In the genomic region with DNA sequence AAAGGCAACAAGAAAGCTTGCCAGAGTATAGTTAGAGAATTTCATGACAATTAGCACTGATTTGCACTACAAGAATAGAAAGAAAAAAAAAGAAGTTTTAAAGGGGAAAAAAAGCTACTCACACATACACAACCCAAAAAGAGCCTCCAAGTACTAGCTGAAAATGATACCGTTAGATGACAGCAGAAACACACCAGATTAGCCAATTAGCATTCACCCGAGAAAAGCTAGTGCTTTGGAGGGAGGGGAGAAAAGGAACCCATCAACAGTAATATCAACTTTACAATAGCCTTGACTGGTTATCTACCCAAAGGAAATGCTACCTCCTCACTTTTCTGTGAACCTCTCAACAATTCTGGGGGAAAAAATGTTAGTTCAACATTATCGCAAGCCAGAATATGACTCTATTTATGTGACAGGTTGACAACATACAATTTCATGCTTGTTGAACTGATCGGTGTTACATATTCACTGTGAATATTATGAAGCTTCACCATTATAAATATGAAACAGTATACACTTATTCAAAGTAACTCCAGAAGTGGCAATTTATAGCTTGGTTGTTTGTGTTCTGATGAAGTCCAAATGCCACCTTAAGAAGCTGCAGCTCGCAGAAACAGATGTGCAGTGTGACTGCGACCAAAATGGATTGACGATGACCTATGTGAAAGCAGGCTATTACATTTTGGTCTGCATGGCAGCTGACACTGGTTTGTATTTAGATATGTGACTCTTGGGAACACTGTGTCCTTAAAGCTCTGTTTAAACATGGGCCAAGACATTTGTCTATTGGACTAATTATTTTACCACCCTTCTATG, we compare ENCODE assay signal across 19 cellular contexts. TPM values are rescaled to one million over a fixed set of nuclear protein-coding genes. Genes with fewer than 3 reads are reported as not detected.
A peak's percentile ranks its signal among the peaks of the same experiment; 100 is the strongest.
DNase-seq lines count a peak whose midpoint lies in the region; ATAC-seq and TF ChIP-seq lines count a peak whose summit lies in the region.
"Had no signal": no experiment of that assay in that cellular context is flagged by ENCODE, and none has a peak within 500 bp of the region (broad histone marks: within the 10 kb centered on the region; RNA-seq: fewer than 3 reads in every experiment).

No MANE protein-coding gene starts in this region.

- no peak for TF ChIP-seq EP300 in transverse colon (IDR thresholded peaks at IDR 0.05; ENCODE audit: low read depth)

- 33 to 42% (median 39%) methylated on average over 7 of the region's 7 CpGs for WGBS in heart left ventricle, 4 donors
- 50% methylated on average over 7 of the region's 7 CpGs for WGBS in right cardiac atrium
- 59 to 67% methylated on average over 5 to 7 of the region's 7 CpGs for WGBS in transverse colon (ENCODE audit: low coverage in 1 of 2), 2 donors

- DNase-seq in heart left ventricle (peak in 2 of 5 donors; percentile 25 to 37), right cardiac atrium (no peak), mucosa of descending colon (no peak), transverse colon (no peak), amygdala (lab: John Stamatoyannopoulos, UW) (no peak), KG1 (lab: John Stamatoyannopoulos, UW) (no peak), caudate nucleus (lab: John Stamatoyannopoulos, UW) (no peak)
- no peak for DNase-seq in activated CD4-positive, alpha-beta T cell treated with anti-CD3 and anti-CD28 coated beads, Interleukin-2, amount 10 ng/mL, durations not matched to agents 24 days and 14 days
- DNase-seq: CD4-positive, CD25-positive, alpha-beta regulatory T cell; DMS79; NCI-H1092; NCI-H1436; NCI-H187 treated with DMSO at 0.1 percent for 48 hours; NCI-H2107; NCI-H446 treated with DMSO at 0.1 percent for 48 hours; NCI-H526 treated with DMSO at 0.1 percent for 48 hours; OCI-M1; SHP77 treated with DMSO at 0.1 percent for 48 hours had no signal

- H3K4me1 ChIP-seq in heart left ventricle (peaks cover 0 to 84% (median 13%) of the 10 kb centered on the region in 12 donors), right cardiac atrium (ENCODE audit: control insufficient read depth, insufficient read depth, low read length) (peaks cover under 1% of the 10 kb centered on the region), mucosa of descending colon (ENCODE audit: low read depth) (peaks cover 25% of the 10 kb centered on the region), transverse colon (peaks cover 20 to 47% (median 38%) of the 10 kb centered on the region in 4 donors)

- H3K27me3 ChIP-seq in heart left ventricle = no peaks in the 10 kb centered on the region
- no peaks in the 10 kb centered on the region for H3K27me3 ChIP-seq in right cardiac atrium (ENCODE audit: control insufficient read depth, insufficient read depth)
- H3K27me3 ChIP-seq in transverse colon = no peaks in the 10 kb centered on the region

- no peaks in the 10 kb centered on the region for H3K4me1 Mint-ChIP-seq in activated CD4-positive, alpha-beta T cell treated with anti-CD3 and anti-CD28 coated beads, Interleukin-2, amount 10 ng/mL, durations not matched to agents 24 days and 14 days
- H3K4me1 Mint-ChIP-seq: CD4-positive, CD25-positive, alpha-beta regulatory T cell had no signal

- H3K27me3 Mint-ChIP-seq in activated CD4-positive, alpha-beta T cell treated with anti-CD3 and anti-CD28 coated beads, Interleukin-2, amount 10 ng/mL, durations not matched to agents 24 days and 14 days = no peaks in the 10 kb centered on the region
- H3K27me3 Mint-ChIP-seq: CD4-positive, CD25-positive, alpha-beta regulatory T cell had no signal

- H3K36me3 ChIP-seq in heart left ventricle (no peaks in the 10 kb centered on the region), mucosa of descending colon (ENCODE audit: low read depth) (no peaks in the 10 kb centered on the region), transverse colon (no peaks in the 10 kb centered on the region)

- in situ Hi-C loops in transverse colon (cut with MboI; ENCODE audit: low pct_ligation_motif_present in 1 of 4, low pct_unique_long_range_greater_than_20kb in 1 of 4, low sequenced_read_pairs in 3 of 4) = no loop called here

- TF ChIP-seq POLR2A in heart left ventricle (IDR thresholded peaks at IDR 0.05) (peak in 1 of 2 donors; percentile 18), transverse colon (IDR thresholded peaks at IDR 0.05) (no peak)

- peak overlapping the region in 3 of 12 donors; percentile 2 to 13 (median 4) for H3K4me3 ChIP-seq in heart left ventricle
- no peak overlapping the region for H3K4me3 ChIP-seq in right cardiac atrium (ENCODE audit: low read length)
- no peak overlapping the region for H3K4me3 ChIP-seq in mucosa of descending colon
- no peak overlapping the region for H3K4me3 ChIP-seq in transverse colon
- H3K4me3 ChIP-seq: K562 had no signal

- intact Hi-C loops in heart left ventricle (cut with DNase I) = loop anchor here in 2 of 10 donors (5.0 to 10.0 kb wide), 2 partner anchors 373 to 541 kb away; no protein-coding TSS in a partner anchor
- intact Hi-C loops in right cardiac atrium (cut with DNase I) = no loop called here
- intact Hi-C loops in mucosa of descending colon (cut with DNase I, micrococcal nuclease) = no loop called here
- intact Hi-C loops in transverse colon (cut with DNase I; ENCODE audit: low total_unique reads) = no loop called here
- intact Hi-C loops in activated CD4-positive, alpha-beta T cell treated with anti-CD3 and anti-CD28 coated beads, Interleukin-2, amount 10 ng/mL, durations not matched to agents 24 days and 14 days (cut with micrococcal nuclease) = no loop called here

- no peaks in the 10 kb centered on the region for H3K9me3 ChIP-seq in heart left ventricle
- H3K9me3 ChIP-seq in right cardiac atrium (ENCODE audit: control insufficient read depth, low read length) = no peaks in the 10 kb centered on the region
- no peaks in the 10 kb centered on the region for H3K9me3 ChIP-seq in mucosa of descending colon
- no peaks in the 10 kb centered on the region for H3K9me3 ChIP-seq in transverse colon

- peak; percentile 66 to 83 (median 76) for ATAC-seq in heart left ventricle
- peak; percentile 47 to 48 for ATAC-seq in right cardiac atrium
- ATAC-seq in mucosa of descending colon = peak; percentile 33
- ATAC-seq: K562 had no signal

- TF ChIP-seq CTCF in heart left ventricle (IDR thresholded peaks at IDR 0.05) (no peak), mucosa of descending colon (IDR thresholded peaks at IDR 0.05) (no peak), transverse colon (IDR thresholded peaks at IDR 0.05) (no peak)

- no peak overlapping the region for H3K27ac Mint-ChIP-seq in activated CD4-positive, alpha-beta T cell treated with anti-CD3 and anti-CD28 coated beads, Interleukin-2, amount 10 ng/mL, durations not matched to agents 24 days and 14 days
- H3K27ac Mint-ChIP-seq: CD4-positive, CD25-positive, alpha-beta regulatory T cell had no signal

- H3K27ac ChIP-seq in heart left ventricle = peak overlapping the region; percentile 62 to 94 (median 76)
- H3K27ac ChIP-seq in right cardiac atrium (ENCODE audit: low read length) = peak overlapping the region; percentile 45
- H3K27ac ChIP-seq in transverse colon = peak overlapping the region; percentile 71 to 86 (median 78)
- no peak overlapping the region for H3K27ac ChIP-seq in caudate nucleus (ENCODE audit: low read depth, low read length)

- H3K9me3 Mint-ChIP-seq in activated CD4-positive, alpha-beta T cell treated with anti-CD3 and anti-CD28 coated beads, Interleukin-2, amount 10 ng/mL, durations not matched to agents 24 days and 14 days = no peaks in the 10 kb centered on the region

- no peak overlapping the region for H3K4me3 Mint-ChIP-seq in activated CD4-positive, alpha-beta T cell treated with anti-CD3 and anti-CD28 coated beads, Interleukin-2, amount 10 ng/mL, durations not matched to agents 24 days and 14 days
- H3K4me3 Mint-ChIP-seq: CD4-positive, CD25-positive, alpha-beta regulatory T cell had no signal

- no peaks in the 10 kb centered on the region for H3K36me3 Mint-ChIP-seq in activated CD4-positive, alpha-beta T cell treated with anti-CD3 and anti-CD28 coated beads, Interleukin-2, amount 10 ng/mL, durations not matched to agents 24 days and 14 days (ENCODE audit: low read depth)
- H3K36me3 Mint-ChIP-seq: CD4-positive, CD25-positive, alpha-beta regulatory T cell had no signal

RNA-seq across cellular contexts. Expression of a gene that starts 15.9 kb away (rescaled TPM):
- 100 to 1,000 TPM in 1 of 9 donors, 10 to 100 TPM in 8; 47.2 to 103 (median 84.4) TPM for total RNA-seq in heart left ventricle
- 10 to 100 TPM; 25.4 to 25.6 TPM for polyA plus RNA-seq in heart left ventricle
- total RNA-seq in right cardiac atrium = 100 to 1,000 TPM in 1 of 4 donors, 10 to 100 TPM in 3; 74.7 to 130 (median 82.0) TPM
- 22.2 TPM for polyA plus RNA-seq in right cardiac atrium
- 100 to 1,000 TPM in 1 of 3 donors, 10 to 100 TPM in 2; 55.4 to 139 (median 71.5) TPM for total RNA-seq in mucosa of descending colon
- 1,000 to 10,000 TPM in 1 of 4 donors, 100 to 1,000 TPM in 1, 10 to 100 TPM in 2; 63.7 to 4,431 (median 108) TPM for total RNA-seq in transverse colon
- total RNA-seq in activated CD4-positive, alpha-beta T cell treated with anti-CD3 and anti-CD28 coated beads, Interleukin-2, amount 10 ng/mL, durations not matched to agents 24 days and 14 days = not detected in 2 replicates
- total RNA-seq: CD4-positive, CD25-positive, alpha-beta regulatory T cell had no signal
- polyA plus RNA-seq: CD4-positive, CD25-positive, alpha-beta regulatory T cell; K562 had no signal

Comparison
In these comparisons a context has a peak if more than half of its experiments do, and no peak if none do; other contexts are left out.
1. RNA of a gene that starts 15.9 kb away (total RNA-seq): 63.7 to 4,431 TPM in transverse colon, 74.7 to 130 TPM in right cardiac atrium, 47.2 to 103 TPM in heart left ventricle and 55.4 to 139 TPM in mucosa of descending colon; not detected in activated CD4-positive, alpha-beta T cell treated with anti-CD3 and anti-CD28 coated beads, Interleukin-2, amount 10 ng/mL, durations not matched to agents 24 days and 14 days; every median in the first group is over 10 times any median in the second.
2. Peak in every context shown above with its lines, with median percentiles within 50 percentile points of each other: ATAC-seq.